In genomic region chr5:138032572-138033274, GRCh38 we compare ENCODE assay signal across 1 cellular context.
TF ChIP-seq lines count a peak whose summit lies in the region.

FAM13B (minus strand) TSS chr5:138033079; CDS start chr5:138019111, 13,968 bp downstream.

TF ChIP-seq in K562, 482 proteins besides CTCF, POLR2A, EP300 and RAD21 (continued from another document and continues in another):
- TF ChIP-seq, protein P1, sequence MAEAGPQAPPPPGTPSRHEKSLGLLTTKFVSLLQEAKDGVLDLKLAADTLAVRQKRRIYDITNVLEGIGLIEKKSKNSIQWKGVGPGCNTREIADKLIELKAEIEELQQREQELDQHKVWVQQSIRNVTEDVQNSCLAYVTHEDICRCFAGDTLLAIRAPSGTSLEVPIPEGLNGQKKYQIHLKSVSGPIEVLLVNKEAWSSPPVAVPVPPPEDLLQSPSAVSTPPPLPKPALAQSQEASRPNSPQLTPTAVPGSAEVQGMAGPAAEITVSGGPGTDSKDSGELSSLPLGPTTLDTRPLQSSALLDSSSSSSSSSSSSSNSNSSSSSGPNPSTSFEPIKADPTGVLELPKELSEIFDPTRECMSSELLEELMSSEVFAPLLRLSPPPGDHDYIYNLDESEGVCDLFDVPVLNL (CRISPR knock-in tag; IDR thresholded peaks at IDR 0.05; ENCODE audit: low read depth) = 0 out of 2 replicates have a peak, but pooled peaks have one; percentile 5
- peak; percentile 84; the same call in 1 of the 2 replicates for TF ChIP-seq HNRNPL (IDR thresholded peaks at IDR 0.05; ENCODE audit: low read depth, low read length)
- TF ChIP-seq PBX2 (CRISPR knock-in tag; IDR thresholded peaks at IDR 0.05; ENCODE audit: low read depth) = 0 out of 2 replicates have a peak, but pooled peaks have one; percentile 10
- no peak for TF ChIP-seq PBX2 (tag; conservative IDR thresholded peaks at IDR 0.05; ENCODE audit: low read depth)
- no peak for TF ChIP-seq THRB (CRISPR knock-in tag; conservative IDR thresholded peaks at IDR 0.05)
- TF ChIP-seq, protein P2, sequence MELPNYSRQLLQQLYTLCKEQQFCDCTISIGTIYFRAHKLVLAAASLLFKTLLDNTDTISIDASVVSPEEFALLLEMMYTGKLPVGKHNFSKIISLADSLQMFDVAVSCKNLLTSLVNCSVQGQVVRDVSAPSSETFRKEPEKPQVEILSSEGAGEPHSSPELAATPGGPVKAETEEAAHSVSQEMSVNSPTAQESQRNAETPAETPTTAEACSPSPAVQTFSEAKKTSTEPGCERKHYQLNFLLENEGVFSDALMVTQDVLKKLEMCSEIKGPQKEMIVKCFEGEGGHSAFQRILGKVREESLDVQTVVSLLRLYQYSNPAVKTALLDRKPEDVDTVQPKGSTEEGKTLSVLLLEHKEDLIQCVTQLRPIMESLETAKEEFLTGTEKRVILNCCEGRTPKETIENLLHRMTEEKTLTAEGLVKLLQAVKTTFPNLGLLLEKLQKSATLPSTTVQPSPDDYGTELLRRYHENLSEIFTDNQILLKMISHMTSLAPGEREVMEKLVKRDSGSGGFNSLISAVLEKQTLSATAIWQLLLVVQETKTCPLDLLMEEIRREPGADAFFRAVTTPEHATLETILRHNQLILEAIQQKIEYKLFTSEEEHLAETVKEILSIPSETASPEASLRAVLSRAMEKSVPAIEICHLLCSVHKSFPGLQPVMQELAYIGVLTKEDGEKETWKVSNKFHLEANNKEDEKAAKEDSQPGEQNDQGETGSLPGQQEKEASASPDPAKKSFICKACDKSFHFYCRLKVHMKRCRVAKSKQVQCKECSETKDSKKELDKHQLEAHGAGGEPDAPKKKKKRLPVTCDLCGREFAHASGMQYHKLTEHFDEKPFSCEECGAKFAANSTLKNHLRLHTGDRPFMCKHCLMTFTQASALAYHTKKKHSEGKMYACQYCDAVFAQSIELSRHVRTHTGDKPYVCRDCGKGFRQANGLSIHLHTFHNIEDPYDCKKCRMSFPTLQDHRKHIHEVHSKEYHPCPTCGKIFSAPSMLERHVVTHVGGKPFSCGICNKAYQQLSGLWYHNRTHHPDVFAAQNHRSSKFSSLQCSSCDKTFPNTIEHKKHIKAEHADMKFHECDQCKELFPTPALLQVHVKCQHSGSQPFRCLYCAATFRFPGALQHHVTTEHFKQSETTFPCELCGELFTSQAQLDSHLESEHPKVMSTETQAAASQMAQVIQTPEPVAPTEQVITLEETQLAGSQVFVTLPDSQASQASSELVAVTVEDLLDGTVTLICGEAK (IDR thresholded peaks at IDR 0.05) = peak; percentile 58; the same call in 1 of the 2 replicates
- TF ChIP-seq, protein P2 (CRISPR knock-in tag; IDR thresholded peaks at IDR 0.05) = no peak
- TF ChIP-seq LEF1 (IDR thresholded peaks at IDR 0.05) = 0 out of 2 replicates have a peak, but pooled peaks have one; percentile 14
- TF ChIP-seq ZNF23 (CRISPR knock-in tag; IDR thresholded peaks at IDR 0.05) = no peak
- TF ChIP-seq FOXA3 (CRISPR knock-in tag; conservative IDR thresholded peaks at IDR 0.05 in 1 of 2, IDR thresholded peaks at IDR 0.05 in 1 of 2) = no peak
- peak; percentile 73 to 84; a peak in 3 of 4 replicates for TF ChIP-seq NONO (IDR thresholded peaks at IDR 0.05; ENCODE audit: low read depth in 2 of 2, low read length in 1 of 2)
- peak; percentile 62 for TF ChIP-seq RBBP5 (IDR thresholded peaks at IDR 0.05; ENCODE audit: borderline replicate concordance, insufficient read depth, low read length, poor library complexity, severe bottlenecking)
- peak; percentile 20; the same call in 1 of the 2 replicates for TF ChIP-seq CHD2 (IDR thresholded peaks at IDR 0.05; ENCODE audit: low read depth, low read length)
- TF ChIP-seq RBFOX2 (IDR thresholded peaks at IDR 0.05; ENCODE audit: low read depth, low read length) = peak; percentile 95
- TF ChIP-seq, protein P3, sequence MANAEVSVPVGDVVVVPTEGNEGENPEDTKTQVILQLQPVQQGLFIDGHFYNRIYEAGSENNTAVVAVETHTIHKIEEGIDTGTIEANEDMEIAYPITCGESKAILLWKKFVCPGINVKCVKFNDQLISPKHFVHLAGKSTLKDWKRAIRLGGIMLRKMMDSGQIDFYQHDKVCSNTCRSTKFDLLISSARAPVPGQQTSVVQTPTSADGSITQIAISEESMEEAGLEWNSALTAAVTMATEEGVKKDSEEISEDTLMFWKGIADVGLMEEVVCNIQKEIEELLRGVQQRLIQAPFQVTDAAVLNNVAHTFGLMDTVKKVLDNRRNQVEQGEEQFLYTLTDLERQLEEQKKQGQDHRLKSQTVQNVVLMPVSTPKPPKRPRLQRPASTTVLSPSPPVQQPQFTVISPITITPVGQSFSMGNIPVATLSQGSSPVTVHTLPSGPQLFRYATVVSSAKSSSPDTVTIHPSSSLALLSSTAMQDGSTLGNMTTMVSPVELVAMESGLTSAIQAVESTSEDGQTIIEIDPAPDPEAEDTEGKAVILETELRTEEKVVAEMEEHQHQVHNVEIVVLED (CRISPR knock-in tag; IDR thresholded peaks at IDR 0.05) = 0 out of 2 replicates have a peak, but pooled peaks have one; percentile 23
- peak; percentile 59; the same call in 1 of the 2 replicates for TF ChIP-seq ZBTB12 (CRISPR knock-in tag; IDR thresholded peaks at IDR 0.05)
- TF ChIP-seq, protein P4, sequence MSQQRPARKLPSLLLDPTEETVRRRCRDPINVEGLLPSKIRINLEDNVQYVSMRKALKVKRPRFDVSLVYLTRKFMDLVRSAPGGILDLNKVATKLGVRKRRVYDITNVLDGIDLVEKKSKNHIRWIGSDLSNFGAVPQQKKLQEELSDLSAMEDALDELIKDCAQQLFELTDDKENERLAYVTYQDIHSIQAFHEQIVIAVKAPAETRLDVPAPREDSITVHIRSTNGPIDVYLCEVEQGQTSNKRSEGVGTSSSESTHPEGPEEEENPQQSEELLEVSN (IDR thresholded peaks at IDR 0.05; ENCODE audit: borderline replicate concordance in 1 of 2, extremely low read depth in 1 of 2, insufficient read depth in 1 of 2, insufficient read length in 1 of 2, low read depth in 1 of 2, low read length in 1 of 2, poor library complexity in 1 of 2, severe bottlenecking in 1 of 2) = peak in 1 of 2 experiments; percentile 49
- TF ChIP-seq CREM (IDR thresholded peaks at IDR 0.05; ENCODE audit: low read depth) = peak; percentile 89
- TF ChIP-seq ZNF584 (CRISPR knock-in tag; IDR thresholded peaks at IDR 0.05; ENCODE audit: low read depth) = 0 out of 2 replicates have a peak, but pooled peaks have one; percentile 54
- no peak for TF ChIP-seq DDX20 (tag; IDR thresholded peaks at IDR 0.05; ENCODE audit: low read depth)
- TF ChIP-seq PRDM10 (IDR thresholded peaks at IDR 0.05; ENCODE audit: partially characterized antibody) = no peak
- TF ChIP-seq ERF (CRISPR knock-in tag; IDR thresholded peaks at IDR 0.05) = no peak
- TF ChIP-seq ZBTB17 (CRISPR knock-in tag; IDR thresholded peaks at IDR 0.05) = no peak; the same call in 1 of the 2 replicates
- peak; percentile 97 for TF ChIP-seq U2AF1 (optimal IDR thresholded peaks at IDR 0.05; ENCODE audit: low read depth, low read length)
- peak; percentile 89 for TF ChIP-seq ZBTB7A (IDR thresholded peaks at IDR 0.05; ENCODE audit: borderline replicate concordance, control insufficient read depth, low read depth, low read length)
- peak; percentile 69 for TF ChIP-seq PCBP1 (IDR thresholded peaks at IDR 0.05; ENCODE audit: low read depth, low read length, poor library complexity, severe bottlenecking)
- TF ChIP-seq RUNX1 (IDR thresholded peaks at IDR 0.05; ENCODE audit: low read depth) = no peak
- TF ChIP-seq FOXK2 (conservative IDR thresholded peaks at IDR 0.05 in 1 of 2, IDR thresholded peaks at IDR 0.05 in 1 of 2; ENCODE audit: low read depth in 2 of 2) = peak in 1 of 2 experiments; percentile 47; a peak in 2 of 4 replicates
- TF ChIP-seq E2F1 (CRISPR knock-in tag; IDR thresholded peaks at IDR 0.05) = 0 out of 2 replicates have a peak, but pooled peaks have one; percentile 22
